In genomic region chr13:34805347-34805746, GRCh38 we compare ENCODE assay signal across 17 cellular contexts.
DNase-seq lines count a peak whose midpoint lies in the region; ATAC-seq and TF ChIP-seq lines count a peak whose summit lies in the region.
"Had no signal": no experiment of that assay in that cellular context is flagged by ENCODE, and none has a peak within 500 bp of the region (broad histone marks: within the 10 kb centered on the region; RNA-seq: fewer than 3 reads in every experiment).

No MANE protein-coding gene starts in this region.

- no peak for TF ChIP-seq POLR2A in suprapubic skin (IDR thresholded peaks at IDR 0.05)

- no peak for TF ChIP-seq CTCF in PC-3 (conservative IDR thresholded peaks at IDR 0.05; ENCODE audit: low read depth, low read length)
- no peak for TF ChIP-seq CTCF in epithelial cell of esophagus (IDR thresholded peaks at IDR 0.05; ENCODE audit: insufficient read depth, low read depth, low read length, missing control alignments)
- TF ChIP-seq CTCF in suprapubic skin (IDR thresholded peaks at IDR 0.05) = no peak
- no peak for TF ChIP-seq CTCF in coronary artery (IDR thresholded peaks at IDR 0.05)

- H3K27ac ChIP-seq in PC-3 (ENCODE audit: low read length) (no peak overlapping the region), suprapubic skin (no peak overlapping the region), coronary artery (no peak overlapping the region)
- H3K27ac ChIP-seq: BLaER1, HL-60 had no signal

- H3F3A ChIP-seq in PC-3 (ENCODE audit: low read length, unreplicated experiment) = no peaks in the 10 kb centered on the region

- CTCF ChIA-PET in PC-3 (lab: Charles Lee) = no interaction called here

- WGBS in suprapubic skin = 100% methylated on average over 1 of the region's 1 CpG

- TF ChIP-seq EP300 in suprapubic skin (IDR thresholded peaks at IDR 0.05) = no peak

- H3K79me2 ChIP-seq in PC-3 (ENCODE audit: low read length) = no peaks in the 10 kb centered on the region

- H3K27me3 ChIP-seq in PC-3 (ENCODE audit: low read length) (no peaks in the 10 kb centered on the region), suprapubic skin (no peaks in the 10 kb centered on the region)
- H3K27me3 ChIP-seq: BLaER1 had no signal

- H3K36me3 ChIP-seq in PC-3 (ENCODE audit: low read depth, low read length) = no peaks in the 10 kb centered on the region
- no peaks in the 10 kb centered on the region for H3K36me3 ChIP-seq in suprapubic skin
- H3K36me3 ChIP-seq: BLaER1 had no signal

- no peaks in the 10 kb centered on the region for H3K9me3 ChIP-seq in PC-3 (ENCODE audit: low read length)
- no peaks in the 10 kb centered on the region for H3K9me3 ChIP-seq in suprapubic skin
- H3K9me3 ChIP-seq: BLaER1, Caco-2 had no signal

- H4K20me1 ChIP-seq in PC-3 (ENCODE audit: low read length) = no peaks in the 10 kb centered on the region
- H4K20me1 ChIP-seq: BLaER1 had no signal

- H3K4me1 ChIP-seq in PC-3 (ENCODE audit: insufficient read depth, low read length) = peaks cover 19% of the 10 kb centered on the region
- no peaks in the 10 kb centered on the region for H3K4me1 ChIP-seq in suprapubic skin
- H3K4me1 ChIP-seq: BLaER1, Caco-2 had no signal

- no peak overlapping the region for H3K9ac ChIP-seq in PC-3 (ENCODE audit: low read length)
- H3K9ac ChIP-seq: BLaER1 had no signal

- ATAC-seq in PC-3 = peak; percentile 69
- no peak for ATAC-seq in HG03139 (IDR thresholded peaks at IDR 0.05; ENCODE audit: unreplicated experiment)
- ATAC-seq: GM23338, K562 had no signal

- BruUV-seq in PC-3 (replicated peaks; lab: Mats Ljungman, UMichigan) = no TSS peak

- H2AFZ ChIP-seq in PC-3 (ENCODE audit: low read length) = no peak overlapping the region
- H2AFZ ChIP-seq: GM23338 had no signal

- no peaks in the 10 kb centered on the region for H3K9me2 ChIP-seq in PC-3 (replicated peaks; ENCODE audit: low read length)

- intact Hi-C loops in PC-3 (cut with micrococcal nuclease) = no loop called here

- no peak overlapping the region for H3K4me3 ChIP-seq in PC-3 (ENCODE audit: low read length)
- H3K4me3 ChIP-seq in epithelial cell of esophagus (ENCODE audit: low read length) = no peak overlapping the region
- no peak overlapping the region for H3K4me3 ChIP-seq in suprapubic skin
- H3K4me3 ChIP-seq in coronary artery = no peak overlapping the region
- H3K4me3 ChIP-seq: BLaER1, GM23338, K562 had no signal

- peak; percentile 33 for DNase-seq in EH (ENCODE audit: low read depth)
- DNase-seq in PC-3 = peak; percentile 39
- DNase-seq in epithelial cell of esophagus (ENCODE audit: low read depth) = peak; percentile 10
- DNase-seq in renal cortical epithelial cell (ENCODE audit: low read depth) = peak; percentile 9
- no peak for DNase-seq in suprapubic skin (ENCODE audit: low spot score in 2 of 2)
- DNase-seq in coronary artery (ENCODE audit: low spot score) = no peak
- DNase-seq: 8988T; AML-193; Caco-2; CD8-positive, alpha-beta memory T cell; DND-41; H7 had no signal

- no peak overlapping the region for H3K4me2 ChIP-seq in PC-3 (ENCODE audit: low read length)
- H3K4me2 ChIP-seq: BLaER1, GM23338 had no signal

- POLR2A ChIA-PET in PC-3 (lab: Charles Lee; ENCODE audit: unreplicated experiment) = no interaction called here

Comparison
In these comparisons a context has a peak if more than half of its experiments do, and no peak if none do; other contexts are left out.
1. DNase-seq: peak in EH (single experiment), PC-3 (single experiment), epithelial cell of esophagus (single experiment) and renal cortical epithelial cell (single experiment); none in suprapubic skin (0 of 2) and coronary artery (single experiment).